Comparison of ENCODE assay signal across 8 cellular contexts in the genomic region with DNA sequence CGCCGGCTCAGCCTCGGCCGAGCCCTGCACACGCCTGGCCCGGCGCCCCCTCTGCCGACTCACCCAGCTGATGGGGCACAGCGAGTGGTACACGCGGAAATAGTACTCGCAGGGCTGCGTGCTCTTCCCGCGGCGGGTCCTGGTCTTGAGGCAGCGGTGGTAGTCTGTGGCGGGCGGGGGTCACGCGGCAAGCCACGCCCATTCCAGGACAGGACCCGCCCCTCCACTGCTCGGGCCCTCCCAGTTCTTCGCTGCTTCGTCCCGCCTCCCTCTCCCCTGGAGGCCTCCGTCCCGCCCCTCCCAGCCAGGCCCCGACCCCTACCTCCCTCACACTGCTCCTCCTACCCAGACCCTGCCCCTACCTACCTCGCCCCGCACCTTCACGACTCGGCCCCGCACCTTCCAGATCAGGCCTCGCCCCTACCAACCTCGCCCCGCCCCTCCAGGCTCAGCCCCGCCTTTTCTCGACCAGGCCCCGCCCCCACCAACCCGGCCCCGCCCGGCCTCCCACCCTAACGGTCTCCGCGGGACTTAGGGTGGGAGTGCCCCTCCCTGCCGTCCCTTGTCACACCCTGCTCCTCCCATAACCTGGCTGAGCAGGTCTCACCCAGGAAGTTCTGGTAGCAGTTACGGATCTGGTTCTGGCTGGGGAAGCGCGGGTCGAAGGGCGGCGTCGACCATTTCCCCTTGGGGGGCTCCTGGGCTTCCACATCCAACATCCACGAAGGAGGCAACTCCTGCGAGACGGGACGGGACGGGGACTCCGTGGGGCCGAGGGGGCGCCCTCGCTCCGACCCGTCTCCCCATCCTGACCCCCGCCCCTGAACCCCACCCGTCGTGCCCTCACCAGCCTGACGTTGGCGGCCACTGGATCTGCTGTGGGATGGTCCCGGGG. TPM values are rescaled to one million over a fixed set of nuclear protein-coding genes. Genes with fewer than 3 reads are reported as not detected.
DNase-seq lines count a peak whose midpoint lies in the region; ATAC-seq and TF ChIP-seq lines count a peak whose summit lies in the region.

No MANE protein-coding gene starts in this region.

- peaks cover 11% of the 10 kb centered on the region for H3K4me1 ChIP-seq in DOHH2 (ENCODE audit: control insufficient read depth, low read length)

- no peaks in the 10 kb centered on the region for H3K79me2 ChIP-seq in DOHH2 (ENCODE audit: control insufficient read depth, low read length)

- TF ChIP-seq CTCF in DOHH2 (IDR thresholded peaks at IDR 0.05; ENCODE audit: low read depth, low read length, poor library complexity, severe bottlenecking) (no peak), WTC11 (IDR thresholded peaks at IDR 0.05) (no peak), cardiac fibroblast (IDR thresholded peaks at IDR 0.05; ENCODE audit: low read depth, low read length) (no peak)

- no peaks in the 10 kb centered on the region for H4K20me1 ChIP-seq in DOHH2 (ENCODE audit: control insufficient read depth, insufficient read depth, low read depth, low read length)

- no peak overlapping the region for H3K27ac Mint-ChIP-seq in WTC11

- H3K27ac ChIP-seq in DOHH2 (ENCODE audit: low read depth, low read length): no peak overlapping the region

- H3K36me3 ChIP-seq in DOHH2 (ENCODE audit: control insufficient read depth, low read length): no peaks in the 10 kb centered on the region

- H3K4me3 ChIP-seq in DOHH2 (ENCODE audit: low read length) (peak overlapping the region; percentile 56), cardiac fibroblast (replicated peaks in 1 of 2; ENCODE audit: low read depth in 2 of 2, low read length in 2 of 2) (peak overlapping the region; percentile 44 to 46)

- H3K9me3 ChIP-seq in DOHH2 (ENCODE audit: control insufficient read depth, insufficient read depth, low read length): no peaks in the 10 kb centered on the region

- no peaks in the 10 kb centered on the region for H3K36me3 Mint-ChIP-seq in WTC11

- H3K27me3 Mint-ChIP-seq in WTC11 (ENCODE audit: low read depth): peaks cover 83% of the 10 kb centered on the region

- CTCF ChIA-PET in WTC11 (lab: Charles Lee): interaction anchor here (0.6 to 1.5 kb wide), 6 partner anchors 10 to 193 kb away, joined by 3 to 5 read pairs (median 3); a partner anchor contains a TSS

- POLR2A ChIA-PET in WTC11 (lab: Charles Lee): interaction anchor here (0.6 to 1.6 kb wide), 4 partner anchors 13 to 16 kb away, joined by 3 to 5 read pairs (median 4); a partner anchor contains a TSS

- DNase-seq in M059J (ENCODE audit: low read depth): peak; percentile 53
- peak; percentile 82 for DNase-seq in WTC11 (ENCODE audit: low spot score)
- DNase-seq in cardiac fibroblast (ENCODE audit: low read depth in 2 of 2): peak; percentile 28 to 62
- peak; percentile 82 for DNase-seq in islet precursor cell
- DNase-seq in stimulated activated CD4-positive, alpha-beta T cell treated with anti-CD3 and anti-CD28 coated beads, Interleukin-2, amount 100 ng/mL, for 24 hours: peak; percentile 65 to 74

- H3K4me2 ChIP-seq in DOHH2 (ENCODE audit: low read length): peak overlapping the region; percentile 56

- no peaks in the 10 kb centered on the region for H3F3A ChIP-seq in DOHH2 (ENCODE audit: control insufficient read depth, insufficient read depth)

- no peaks in the 10 kb centered on the region for H3K9me2 ChIP-seq in DOHH2 (replicated peaks; ENCODE audit: control insufficient read depth, low read length)

- peak; percentile 85 for ATAC-seq in WTC11
- no peak for ATAC-seq in GM18909 (IDR thresholded peaks at IDR 0.05; ENCODE audit: poor library complexity, unreplicated experiment)
- ATAC-seq in HG03354 (IDR thresholded peaks at IDR 0.05; ENCODE audit: poor library complexity, severe bottlenecking, unreplicated experiment): no peak

- H3K27me3 ChIP-seq in DOHH2 (ENCODE audit: control insufficient read depth, low read length): peaks cover 43% of the 10 kb centered on the region

- H3K9me3 Mint-ChIP-seq in WTC11: no peaks in the 10 kb centered on the region

- peaks cover 37% of the 10 kb centered on the region for H3K4me1 Mint-ChIP-seq in WTC11

- peak overlapping the region; percentile 69 for H3K4me3 Mint-ChIP-seq in WTC11

TF ChIP-seq in WTC11, 78 proteins besides CTCF, POLR2A, EP300 and RAD21:
- TF ChIP-seq MYBL2 (CRISPR knock-in tag; IDR thresholded peaks at IDR 0.05): no peak
- TF ChIP-seq, protein P1, sequence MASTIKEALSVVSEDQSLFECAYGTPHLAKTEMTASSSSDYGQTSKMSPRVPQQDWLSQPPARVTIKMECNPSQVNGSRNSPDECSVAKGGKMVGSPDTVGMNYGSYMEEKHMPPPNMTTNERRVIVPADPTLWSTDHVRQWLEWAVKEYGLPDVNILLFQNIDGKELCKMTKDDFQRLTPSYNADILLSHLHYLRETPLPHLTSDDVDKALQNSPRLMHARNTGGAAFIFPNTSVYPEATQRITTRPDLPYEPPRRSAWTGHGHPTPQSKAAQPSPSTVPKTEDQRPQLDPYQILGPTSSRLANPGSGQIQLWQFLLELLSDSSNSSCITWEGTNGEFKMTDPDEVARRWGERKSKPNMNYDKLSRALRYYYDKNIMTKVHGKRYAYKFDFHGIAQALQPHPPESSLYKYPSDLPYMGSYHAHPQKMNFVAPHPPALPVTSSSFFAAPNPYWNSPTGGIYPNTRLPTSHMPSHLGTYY (CRISPR knock-in tag; IDR thresholded peaks at IDR 0.05): no peak
- TF ChIP-seq, protein P2, sequence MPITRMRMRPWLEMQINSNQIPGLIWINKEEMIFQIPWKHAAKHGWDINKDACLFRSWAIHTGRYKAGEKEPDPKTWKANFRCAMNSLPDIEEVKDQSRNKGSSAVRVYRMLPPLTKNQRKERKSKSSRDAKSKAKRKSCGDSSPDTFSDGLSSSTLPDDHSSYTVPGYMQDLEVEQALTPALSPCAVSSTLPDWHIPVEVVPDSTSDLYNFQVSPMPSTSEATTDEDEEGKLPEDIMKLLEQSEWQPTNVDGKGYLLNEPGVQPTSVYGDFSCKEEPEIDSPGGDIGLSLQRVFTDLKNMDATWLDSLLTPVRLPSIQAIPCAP (CRISPR knock-in tag; IDR thresholded peaks at IDR 0.05): no peak
- no peak for TF ChIP-seq FOXJ3 (CRISPR knock-in tag; IDR thresholded peaks at IDR 0.05; ENCODE audit: borderline replicate concordance)
- TF ChIP-seq, protein P3, sequence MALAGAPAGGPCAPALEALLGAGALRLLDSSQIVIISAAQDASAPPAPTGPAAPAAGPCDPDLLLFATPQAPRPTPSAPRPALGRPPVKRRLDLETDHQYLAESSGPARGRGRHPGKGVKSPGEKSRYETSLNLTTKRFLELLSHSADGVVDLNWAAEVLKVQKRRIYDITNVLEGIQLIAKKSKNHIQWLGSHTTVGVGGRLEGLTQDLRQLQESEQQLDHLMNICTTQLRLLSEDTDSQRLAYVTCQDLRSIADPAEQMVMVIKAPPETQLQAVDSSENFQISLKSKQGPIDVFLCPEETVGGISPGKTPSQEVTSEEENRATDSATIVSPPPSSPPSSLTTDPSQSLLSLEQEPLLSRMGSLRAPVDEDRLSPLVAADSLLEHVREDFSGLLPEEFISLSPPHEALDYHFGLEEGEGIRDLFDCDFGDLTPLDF (CRISPR knock-in tag; IDR thresholded peaks at IDR 0.05): no peak
- TF ChIP-seq SP1 (CRISPR knock-in tag; conservative IDR thresholded peaks at IDR 0.05): peak; percentile 82
- TF ChIP-seq GRHL2 (CRISPR knock-in tag; IDR thresholded peaks at IDR 0.05; ENCODE audit: insufficient replicate concordance, severe bottlenecking): no peak

RNA-seq across cellular contexts. Expression of a gene that starts 0.5 kb away (rescaled TPM):
- 0.30 TPM in 1 of 2 replicates, not detected in the other for total RNA-seq in M059J (2014; rRNA removed; shearing (Covaris generic))
- total RNA-seq in WTC11 (2021): 4.1 to 8.0 TPM (median 4.3 TPM) in 3 replicates

RNA-seq across cellular contexts. Expression of a gene that starts 9.0 kb away (rescaled TPM):
- total RNA-seq in M059J (2014; rRNA removed; shearing (Covaris generic)): not detected in 2 replicates
- 0.07 to 0.09 TPM in 2 of 3 replicates, not detected in the other for total RNA-seq in WTC11 (2021)

RNA-seq across cellular contexts. Expression of a gene that starts 14.4 kb away (rescaled TPM):
- total RNA-seq in M059J (2014; rRNA removed; shearing (Covaris generic)): 5.2 and 10.0 TPM in 2 replicates
- 49.1 to 63.1 TPM (median 52.3 TPM) in 3 replicates for total RNA-seq in WTC11 (2021)

RNA-seq across cellular contexts. Expression of a gene that starts 16.2 kb away (rescaled TPM):
- total RNA-seq in M059J (2014; rRNA removed; shearing (Covaris generic)): 23.0 and 39.1 TPM in 2 replicates
- 1.2 to 1.8 TPM (median 1.6 TPM) in 3 replicates for total RNA-seq in WTC11 (2021)

RNA-seq across cellular contexts. Expression of a gene that starts 22.6 kb away (rescaled TPM):
- 0.22 TPM in 1 of 2 replicates, not detected in the other for total RNA-seq in M059J (2014; rRNA removed; shearing (Covaris generic))
- 0.33 to 2.6 TPM (median 0.82 TPM) in 3 replicates for total RNA-seq in WTC11 (2021)
